33 cellular contexts compared by ENCODE assay signal in genomic region chr5:85545129-85545528, GRCh38.
"Had no signal": no experiment of that assay in that cellular context is flagged by ENCODE, and none has a peak within 500 bp of the region (broad histone marks: within the 10 kb centered on the region; RNA-seq: fewer than 3 reads in every experiment).

No MANE protein-coding gene starts in this region.

- H3K4me3 Mint-ChIP-seq: activated CD4-positive, alpha-beta memory T cell treated with anti-CD3 and anti-CD28 coated beads, Interleukin-2, amount 10 ng/mL, durations not matched to agents 7 days and 5 days; activated CD4-positive, alpha-beta T cell treated with anti-CD3 and anti-CD28 coated beads, Interleukin-2, amount 10 ng/mL, durations not matched to agents 24 days and 14 days; activated T-cell treated with anti-CD3 and anti-CD28 coated beads, Interleukin-2, amount 50 U/mL, for 24 hours; effector memory CD8-positive, alpha-beta T cell; nephron; stimulated activated memory B cell treated with anti-CD40 and anti-IgM and Interleukin-4, amounts not matched to agents 10 μg/mL and 1 μg/mL and 100 μg/mL, for 72 hours; T-helper 17 cell had no signal

- H3K27me3 ChIP-seq: brain microvascular endothelial cell, gastroesophageal sphincter, right atrium auricular region, stomach, suprapubic skin, tibial artery, upper lobe of right lung had no signal

- H3K27ac ChIP-seq: brain microvascular endothelial cell, gastroesophageal sphincter, left ventricle myocardium inferior, parathyroid adenoma, right atrium auricular region, stomach, suprapubic skin, tibial artery, upper lobe of right lung, WERI-Rb-1 had no signal

- H3K9me3 ChIP-seq: gastroesophageal sphincter, right atrium auricular region, tibial artery, upper lobe of right lung had no signal

- H3K9ac ChIP-seq: parathyroid adenoma had no signal

- H3K4me1 ChIP-seq: gastroesophageal sphincter, left ventricle myocardium inferior, parathyroid adenoma, right atrium auricular region, stomach, suprapubic skin, tibial artery, upper lobe of right lung had no signal

- H3K4me1 Mint-ChIP-seq: activated CD4-positive, alpha-beta memory T cell treated with anti-CD3 and anti-CD28 coated beads, Interleukin-2, amount 10 ng/mL, durations not matched to agents 7 days and 5 days; activated CD4-positive, alpha-beta T cell treated with anti-CD3 and anti-CD28 coated beads, Interleukin-2, amount 10 ng/mL, durations not matched to agents 24 days and 14 days; nephron; stimulated activated memory B cell treated with anti-CD40 and anti-IgM and Interleukin-4, amounts not matched to agents 10 μg/mL and 1 μg/mL and 100 μg/mL, for 72 hours; T-helper 17 cell had no signal

- H3K27ac Mint-ChIP-seq: activated CD4-positive, alpha-beta memory T cell treated with anti-CD3 and anti-CD28 coated beads, Interleukin-2, amount 10 ng/mL, durations not matched to agents 7 days and 5 days; activated CD4-positive, alpha-beta T cell treated with anti-CD3 and anti-CD28 coated beads, Interleukin-2, amount 10 ng/mL, durations not matched to agents 24 days and 14 days; activated T-cell treated with anti-CD3 and anti-CD28 coated beads, Interleukin-2, amount 50 U/mL, for 24 hours; effector memory CD8-positive, alpha-beta T cell; nephron; stimulated activated memory B cell treated with anti-CD40 and anti-IgM and Interleukin-4, amounts not matched to agents 10 μg/mL and 1 μg/mL and 100 μg/mL, for 72 hours; T-helper 17 cell had no signal

- DNase-seq: activated CD4-positive, alpha-beta memory T cell treated with anti-CD3 and anti-CD28 coated beads, Interleukin-2, amount 10 ng/mL, durations not matched to agents 7 days and 5 days; activated CD4-positive, alpha-beta T cell treated with anti-CD3 and anti-CD28 coated beads, Interleukin-2, amount 10 ng/mL, durations not matched to agents 24 days and 14 days; activated CD4-positive, CD25-positive, alpha-beta regulatory T cell treated with anti-CD3 and anti-CD28 coated beads, Interleukin-2, amount 50 U/mL, for 72 hours; activated CD8-positive, alpha-beta memory T cell treated with anti-CD3 and anti-CD28 coated beads, Interleukin-2, amount 50 U/mL, for 48 hours; activated gamma-delta T cell; activated naive CD4-positive, alpha-beta T cell treated with anti-CD3 and anti-CD28 coated beads, Interleukin-2, amount 50 U/mL, for 16 hours; activated T-cell treated with anti-CD3 and anti-CD28 coated beads, Interleukin-2, amount 50 U/mL, for 24 hours; amniotic stem cell; brain microvascular endothelial cell; cortex of kidney; effector memory CD8-positive, alpha-beta T cell; head of caudate nucleus; hypothalamus; islet precursor cell; left ventricle myocardium inferior; occipital lobe; stimulated activated CD4-positive, alpha-beta T cell treated with anti-CD3 and anti-CD28 coated beads, Interleukin-1b, Interleukin-23, amount 100 ng/mL, for 48 hours; stimulated activated CD4-positive, alpha-beta T cell treated with anti-CD3 and anti-CD28 coated beads, Interleukin-4, amount 100 ng/mL, for 4 hours; stimulated activated CD8-positive, alpha-beta memory T cell treated with anti-CD3 and anti-CD28 coated beads, Interleukin-4, amount 100 ng/mL, for 48 hours; stomach; T-helper 17 cell; T1000; tibial artery; upper lobe of right lung; WERI-Rb-1 had no signal

- H3K27me3 Mint-ChIP-seq: activated CD4-positive, alpha-beta memory T cell treated with anti-CD3 and anti-CD28 coated beads, Interleukin-2, amount 10 ng/mL, durations not matched to agents 7 days and 5 days; activated CD4-positive, alpha-beta T cell treated with anti-CD3 and anti-CD28 coated beads, Interleukin-2, amount 10 ng/mL, durations not matched to agents 24 days and 14 days; activated T-cell treated with anti-CD3 and anti-CD28 coated beads, Interleukin-2, amount 50 U/mL, for 24 hours; effector memory CD8-positive, alpha-beta T cell; stimulated activated memory B cell treated with anti-CD40 and anti-IgM and Interleukin-4, amounts not matched to agents 10 μg/mL and 1 μg/mL and 100 μg/mL, for 72 hours; T-helper 17 cell had no signal

- H3K36me3 ChIP-seq: brain microvascular endothelial cell, gastroesophageal sphincter, left ventricle myocardium inferior, right atrium auricular region, stomach, suprapubic skin, tibial artery, upper lobe of right lung, WERI-Rb-1 had no signal

- H3K36me3 Mint-ChIP-seq: stimulated activated memory B cell treated with anti-CD40 and anti-IgM and Interleukin-4, amounts not matched to agents 10 μg/mL and 1 μg/mL and 100 μg/mL, for 72 hours had no signal

- ATAC-seq: effector memory CD8-positive, alpha-beta T cell; gastroesophageal sphincter; stimulated activated memory B cell treated with anti-CD40 and anti-IgM and Interleukin-4, amounts not matched to agents 10 μg/mL and 1 μg/mL and 100 μg/mL, for 72 hours; T-helper 17 cell; upper lobe of right lung had no signal

- H3K4me3 ChIP-seq: gastroesophageal sphincter, left ventricle myocardium inferior, lung, right atrium auricular region, smooth muscle cell, stomach, suprapubic skin, tibial artery, upper lobe of right lung had no signal
